In genomic region chr1:37553598-37553926, GRCh38 we compare ENCODE assay signal across 8 cellular contexts. TPM values are rescaled to one million over a fixed set of nuclear protein-coding genes. Genes with fewer than 3 reads are reported as not detected.
DNase-seq lines count a peak whose midpoint lies in the region; ATAC-seq and TF ChIP-seq lines count a peak whose summit lies in the region.

No MANE protein-coding gene starts in this region.

- intact Hi-C loops in left ventricle myocardium inferior (cut with micrococcal nuclease) (no loop called here), left cardiac atrium (cut with DNase I) (no loop called here), right lobe of liver (cut with DNase I) (no loop called here)

- no peak for ATAC-seq in left cardiac atrium
- no peak for ATAC-seq in right lobe of liver

- TF ChIP-seq CTCF in left ventricle myocardium inferior (IDR thresholded peaks at IDR 0.05; ENCODE audit: borderline replicate concordance) (no peak), right lobe of liver (IDR thresholded peaks at IDR 0.05) (no peak)

- H3K36me3 Mint-ChIP-seq in activated naive CD8-positive, alpha-beta T cell treated with anti-CD3 and anti-CD28 coated beads for 36 hours, result peaks cover 21% of the 10 kb centered on the region

- no peaks in the 10 kb centered on the region for H3K27me3 ChIP-seq in left ventricle myocardium inferior (ENCODE audit: low read depth)
- no peaks in the 10 kb centered on the region for H3K27me3 ChIP-seq in right lobe of liver

- H3K9me3 ChIP-seq in left ventricle myocardium inferior (replicated peaks) (no peaks in the 10 kb centered on the region), right lobe of liver (no peaks in the 10 kb centered on the region)

- H3K27me3 Mint-ChIP-seq in activated naive CD8-positive, alpha-beta T cell treated with anti-CD3 and anti-CD28 coated beads for 36 hours, result peaks cover 5% of the 10 kb centered on the region

- H3K9me3 Mint-ChIP-seq in activated naive CD8-positive, alpha-beta T cell treated with anti-CD3 and anti-CD28 coated beads for 36 hours, result peaks cover 1% of the 10 kb centered on the region

- H3K27ac Mint-ChIP-seq in activated naive CD8-positive, alpha-beta T cell treated with anti-CD3 and anti-CD28 coated beads for 36 hours, result peak overlapping the region; percentile 89

- H3K4me1 ChIP-seq in left ventricle myocardium inferior, result peaks cover 67% of the 10 kb centered on the region
- H3K4me1 ChIP-seq in right lobe of liver, result peaks cover 0 to 15% (median 5%) of the 10 kb centered on the region in 4 donors
- no peaks in the 10 kb centered on the region for H3K4me1 ChIP-seq in urinary bladder (ENCODE audit: insufficient read depth)

- peaks cover 27% of the 10 kb centered on the region for H3K4me1 Mint-ChIP-seq in activated naive CD8-positive, alpha-beta T cell treated with anti-CD3 and anti-CD28 coated beads for 36 hours

- H3K4me3 Mint-ChIP-seq in activated naive CD8-positive, alpha-beta T cell treated with anti-CD3 and anti-CD28 coated beads for 36 hours, result peak overlapping the region; percentile 95

- H3K4me3 ChIP-seq in left ventricle myocardium inferior (peak overlapping the region; percentile 99), right lobe of liver (peak overlapping the region; percentile 88 to 100 (median 99)), urinary bladder (ENCODE audit: low read depth, low read length) (peak overlapping the region; percentile 91)

- H3K36me3 ChIP-seq in left ventricle myocardium inferior, result peaks cover 26% of the 10 kb centered on the region
- H3K36me3 ChIP-seq in right lobe of liver, result peaks cover 0 to 13% (median 5%) of the 10 kb centered on the region in 4 donors
- H3K36me3 ChIP-seq in urinary bladder (ENCODE audit: insufficient read depth), result no peaks in the 10 kb centered on the region

- TF ChIP-seq POLR2A in right lobe of liver (IDR thresholded peaks at IDR 0.05), result no peak

- H3K27ac ChIP-seq in left ventricle myocardium inferior (replicated peaks) (peak overlapping the region; percentile 92), right lobe of liver (peak overlapping the region; percentile 78 to 86 (median 83)), urinary bladder (ENCODE audit: low read depth) (no peak overlapping the region)

- no peak for DNase-seq in left ventricle myocardium inferior
- no peak for DNase-seq in left cardiac atrium
- DNase-seq in activated naive CD8-positive, alpha-beta T cell treated with anti-CD3 and anti-CD28 coated beads for 36 hours, result no peak
- no peak for DNase-seq in right lobe of liver
- DNase-seq in CD1c-positive myeloid dendritic cell (ENCODE audit: extremely low spot score), result no peak
- no peak for DNase-seq in activated CD8-positive, alpha-beta memory T cell treated with anti-CD3 and anti-CD28 coated beads, Interleukin-2, amount 50 U/mL, for 48 hours
- DNase-seq in medulla oblongata (ENCODE audit: extremely low spot score), result no peak

- WGBS in right lobe of liver (ENCODE audit: insufficient coverage, low coverage, low lambda C conversion rate, missing lambda C conversion rate), result 1% methylated on average over 8 of the region's 11 CpGs
- WGBS in urinary bladder, result 4% methylated on average over 11 of the region's 11 CpGs

RNA-seq across cellular contexts. Expression of gene SNIP1, which starts 0.5 kb away (rescaled TPM):
- total RNA-seq in left ventricle myocardium inferior, result 7.0 TPM
- total RNA-seq in left cardiac atrium, result 10 to 100 TPM in 1 of 2 donors, 1 to 10 TPM in 1; 9.9 to 10.2 TPM
- 10 to 100 TPM; 25.2 to 27.6 TPM for total RNA-seq in activated naive CD8-positive, alpha-beta T cell treated with anti-CD3 and anti-CD28 coated beads for 36 hours
- total RNA-seq in right lobe of liver, result 10 to 100 TPM in 2 of 6 experiments, 1 to 10 TPM in 4; 6.2 to 10.6 (median 8.8) TPM
- total RNA-seq in urinary bladder, result 11.6 TPM
- polyA plus RNA-seq in urinary bladder, result 7.8 TPM

RNA-seq across cellular contexts. Expression of gene DNALI1, which starts 3.2 kb away (rescaled TPM):
- total RNA-seq in left ventricle myocardium inferior (6.9 TPM), left cardiac atrium (1 to 10 TPM; 6.2 to 6.3 TPM), right lobe of liver (10 to 100 TPM in 1 of 6 experiments, 1 to 10 TPM in 5; 4.1 to 13.6 (median 7.3) TPM), urinary bladder (2.0 TPM)
- not detected for total RNA-seq in activated naive CD8-positive, alpha-beta T cell treated with anti-CD3 and anti-CD28 coated beads for 36 hours
- polyA plus RNA-seq in urinary bladder, result 8.8 TPM

RNA-seq across cellular contexts. Expression of gene MEAF6, which starts 39.0 kb away (rescaled TPM):
- total RNA-seq in left ventricle myocardium inferior (34.1 TPM), left cardiac atrium (10 to 100 TPM; 34.6 to 36.4 TPM), right lobe of liver (10 to 100 TPM; 12.9 to 55.9 (median 32.8) TPM), urinary bladder (62.5 TPM)
- total RNA-seq in activated naive CD8-positive, alpha-beta T cell treated with anti-CD3 and anti-CD28 coated beads for 36 hours, result 10 to 100 TPM; 78.3 to 83.3 TPM
- 65.5 TPM for polyA plus RNA-seq in urinary bladder

RNA-seq across cellular contexts. Expression of gene GNL2, which starts 42.2 kb away (rescaled TPM):
- total RNA-seq in left ventricle myocardium inferior (20.1 TPM), left cardiac atrium (10 to 100 TPM; 21.1 to 34.0 TPM), right lobe of liver (10 to 100 TPM; 10.4 to 29.0 (median 19.9) TPM), urinary bladder (68.2 TPM)
- total RNA-seq in activated naive CD8-positive, alpha-beta T cell treated with anti-CD3 and anti-CD28 coated beads for 36 hours, result 100 to 1,000 TPM in 1 of 2 experiments, 10 to 100 TPM in 1; 95.8 to 101 TPM
- 27.1 TPM for polyA plus RNA-seq in urinary bladder
